ENCODE assay signal across 9 cellular contexts in genomic region chr13:95535243-95535642, GRCh38. TPM values are rescaled to one million over a fixed set of nuclear protein-coding genes. Genes with fewer than 3 reads are reported as not detected.
DNase-seq lines count a peak whose midpoint lies in the region; ATAC-seq, FAIRE-seq and TF ChIP-seq lines count a peak whose summit lies in the region.
"Had no signal": no experiment of that assay in that cellular context is flagged by ENCODE, and none has a peak within 500 bp of the region (broad histone marks: within the 10 kb centered on the region; RNA-seq: fewer than 3 reads in every experiment).

No MANE protein-coding gene starts in this region.

- 66 to 71% methylated on average over 3 of the region's 3 CpGs for WGBS in lung, 2 donors

- no peaks in the 10 kb centered on the region for H3K9me3 ChIP-seq in lung (ENCODE audit: control insufficient read depth in 2 of 2, insufficient read depth in 1 of 2, low read length in 1 of 2)

- H3K27me3 ChIP-seq in lung (ENCODE audit: control insufficient read depth, insufficient read depth), result no peaks in the 10 kb centered on the region

- H3K4me3 ChIP-seq in lung, result no peak overlapping the region

- no peak for TF ChIP-seq POLR2A in GM12891 (IDR thresholded peaks at IDR 0.05; ENCODE audit: low read depth, low read length)

- no peaks in the 10 kb centered on the region for H3K4me1 ChIP-seq in lung (ENCODE audit: control insufficient read depth in 2 of 2, insufficient read depth in 2 of 2, low read length in 2 of 2)

- H3K36me3 ChIP-seq in lung (ENCODE audit: control insufficient read depth in 2 of 2, insufficient read depth in 2 of 2, low read length in 2 of 2), result no peaks in the 10 kb centered on the region

- peak; percentile 20 for FAIRE-seq in GM12891 (lab: Jason Lieb, UNC)

- no peak for TF ChIP-seq CTCF in lung (IDR thresholded peaks at IDR 0.05; ENCODE audit: control extremely low read depth, extremely low read depth)

- H3K27ac ChIP-seq in lung (ENCODE audit: low read depth in 1 of 2, low read length in 1 of 2) (no peak overlapping the region), substantia nigra (ENCODE audit: low read depth, low read length, poor library complexity, severe bottlenecking) (no peak overlapping the region)

- DNase-seq in GM12891 (ENCODE audit: insufficient read length, low spot score), result no peak
- DNase-seq in SW480 (ENCODE audit: low spot score), result peak; percentile 36
- DNase-seq in lung (ENCODE audit: low spot score), result no peak
- DNase-seq in substantia nigra (lab: John Stamatoyannopoulos, UW), result no peak
- no peak for DNase-seq in amygdala (lab: John Stamatoyannopoulos, UW)
- no peak for DNase-seq in middle frontal gyrus (ENCODE audit: extremely low spot score, low spot score)
- DNase-seq in MV-4-11 (lab: John Stamatoyannopoulos, UW), result no peak
- DNase-seq: activated gamma-delta T cell treated with Interleukin-2 at 50 U/mL for 16 hours had no signal

- ATAC-seq in HG02870 (IDR thresholded peaks at IDR 0.05; ENCODE audit: unreplicated experiment), result peak; percentile 57
- ATAC-seq in lung (ENCODE audit: insufficient read depth, low FRiP score), result peak; percentile 77

TF ChIP-seq in GM12891, 5 proteins besides CTCF, POLR2A, EP300 and RAD21:
- TF ChIP-seq POLR2AphosphoS5 (IDR thresholded peaks at IDR 0.05; ENCODE audit: low read depth, low read length) (no peak), PAX5 (IDR thresholded peaks at IDR 0.05; ENCODE audit: insufficient read depth, low read length, severe bottlenecking) (no peak), TAF1 (IDR thresholded peaks at IDR 0.05; ENCODE audit: low read depth, low read length) (no peak), SPI1 (IDR thresholded peaks at IDR 0.05; ENCODE audit: low read depth, low read length) (no peak), POU2F2 (IDR thresholded peaks at IDR 0.05; ENCODE audit: low read depth, low read length) (no peak)
TF ChIP-seq in GM12891: peak in this region for 0.

RNA-seq across cellular contexts. Expression of gene CLDN10, which starts 17.3 kb away (rescaled TPM):
- not detected for polyA plus RNA-seq in GM12891 (2012; ENCODE audit: low read depth, missing spikeins)
- 1 to 10 TPM; 4.4 to 4.7 TPM for total RNA-seq in lung
- polyA plus RNA-seq in lung, result 10 to 100 TPM in 1 of 2 donors, 1 to 10 TPM in 1; 3.0 to 14.5 TPM
